ENCODE assay signal across 14 cellular contexts in genomic region chr6:96947055-96947454, GRCh38. TPM values are rescaled to one million over a fixed set of nuclear protein-coding genes. Genes with fewer than 3 reads are reported as not detected.
A peak's percentile ranks its signal among the peaks of the same experiment; 100 is the strongest.
DNase-seq lines count a peak whose midpoint lies in the region; ATAC-seq lines count a peak whose summit lies in the region.
"Had no signal": no experiment of that assay in that cellular context is flagged by ENCODE, and none has a peak within 500 bp of the region (broad histone marks: within the 10 kb centered on the region; RNA-seq: fewer than 3 reads in every experiment).

No MANE protein-coding gene starts in this region.

- peaks cover 6% of the 10 kb centered on the region for H3K9me3 Mint-ChIP-seq in activated T-cell treated with anti-CD3 and anti-CD28 coated beads, Interleukin-2, amount 50 U/mL, for 4 hours
- no peaks in the 10 kb centered on the region for H3K9me3 Mint-ChIP-seq in activated T-cell treated with anti-CD3 and anti-CD28 coated beads, Interleukin-2, amount 50 U/mL, for 24 hours
- H3K9me3 Mint-ChIP-seq: WTC11 had no signal

- peaks cover 3% of the 10 kb centered on the region for H3K36me3 Mint-ChIP-seq in activated T-cell treated with anti-CD3 and anti-CD28 coated beads, Interleukin-2, amount 50 U/mL, for 4 hours (ENCODE audit: insufficient read depth)
- no peaks in the 10 kb centered on the region for H3K36me3 Mint-ChIP-seq in activated T-cell treated with anti-CD3 and anti-CD28 coated beads, Interleukin-2, amount 50 U/mL, for 24 hours (ENCODE audit: low read depth)
- H3K36me3 Mint-ChIP-seq: WTC11 had no signal

- H3K4me3 Mint-ChIP-seq in activated T-cell treated with anti-CD3 and anti-CD28 coated beads, Interleukin-2, amount 50 U/mL, for 4 hours: no peak overlapping the region
- H3K4me3 Mint-ChIP-seq in activated T-cell treated with anti-CD3 and anti-CD28 coated beads, Interleukin-2, amount 50 U/mL, for 24 hours: no peak overlapping the region
- H3K4me3 Mint-ChIP-seq: WTC11 had no signal

- peaks cover 4% of the 10 kb centered on the region for H3K4me1 Mint-ChIP-seq in activated T-cell treated with anti-CD3 and anti-CD28 coated beads, Interleukin-2, amount 50 U/mL, for 4 hours (ENCODE audit: low read depth)
- H3K4me1 Mint-ChIP-seq in activated T-cell treated with anti-CD3 and anti-CD28 coated beads, Interleukin-2, amount 50 U/mL, for 24 hours (ENCODE audit: low read depth): peaks cover 10% of the 10 kb centered on the region

- ATAC-seq in activated T-cell treated with anti-CD3 and anti-CD28 coated beads, Interleukin-2, amount 50 U/mL, for 4 hours: peak; percentile 60 to 93
- ATAC-seq in HG02588 (IDR thresholded peaks at IDR 0.05; ENCODE audit: unreplicated experiment) (peak; percentile 95), HG03469 (IDR thresholded peaks at IDR 0.05; ENCODE audit: unreplicated experiment) (peak; percentile 99)
- peak; percentile 69 for ATAC-seq in stimulated activated naive CD8-positive, alpha-beta T cell treated with anti-CD3 and anti-CD28 coated beads, Interleukin-15, Interleukin-2, amounts not matched to agents 100 U/mL and 50 U/mL, for 24 hours
- ATAC-seq: WTC11 had no signal

- peaks cover 2% of the 10 kb centered on the region for H3K27me3 Mint-ChIP-seq in activated T-cell treated with anti-CD3 and anti-CD28 coated beads, Interleukin-2, amount 50 U/mL, for 4 hours (ENCODE audit: low read depth)
- H3K27me3 Mint-ChIP-seq in activated T-cell treated with anti-CD3 and anti-CD28 coated beads, Interleukin-2, amount 50 U/mL, for 24 hours: no peaks in the 10 kb centered on the region

- no peak overlapping the region for H3K27ac Mint-ChIP-seq in activated T-cell treated with anti-CD3 and anti-CD28 coated beads, Interleukin-2, amount 50 U/mL, for 24 hours
- H3K27ac Mint-ChIP-seq: WTC11 had no signal

- DNase-seq in activated T-cell treated with anti-CD3 and anti-CD28 coated beads, Interleukin-2, amount 50 U/mL, for 4 hours: no peak
- DNase-seq in activated T-cell treated with anti-CD3 and anti-CD28 coated beads, Interleukin-2, amount 50 U/mL, for 24 hours: no peak
- no peak for DNase-seq in stimulated activated naive CD8-positive, alpha-beta T cell treated with anti-CD3 and anti-CD28 coated beads, Interleukin-15, Interleukin-2, amounts not matched to agents 100 U/mL and 50 U/mL, for 24 hours
- DNase-seq in NCI-H2227 treated with DMSO at 0.1 percent for 48 hours (lab: John Stamatoyannopoulos, UW) (no peak), NCI-H2107 (lab: John Stamatoyannopoulos, UW) (no peak), NOMO-1 treated with DMSO at 0.1 percent for 48 hours (lab: John Stamatoyannopoulos, UW; ENCODE audit: unreplicated experiment) (no peak)
- DNase-seq: ACHN, Karpas-422, mesendoderm, trophoblast cell had no signal

RNA-seq across cellular contexts. Expression of gene KLHL32, which starts 22.5 kb away (rescaled TPM):
- under 1 TPM; 0.11 to 0.20 (median 0.18) TPM for total RNA-seq in activated T-cell treated with anti-CD3 and anti-CD28 coated beads, Interleukin-2, amount 50 U/mL, for 4 hours
- total RNA-seq: ascending aorta had no signal

RNA-seq across cellular contexts. Expression of gene NDUFAF4, which starts 49.4 kb away (rescaled TPM):
- total RNA-seq in activated T-cell treated with anti-CD3 and anti-CD28 coated beads, Interleukin-2, amount 50 U/mL, for 4 hours: 100 to 1,000 TPM; 110 to 130 (median 115) TPM
